In the genomic region with DNA sequence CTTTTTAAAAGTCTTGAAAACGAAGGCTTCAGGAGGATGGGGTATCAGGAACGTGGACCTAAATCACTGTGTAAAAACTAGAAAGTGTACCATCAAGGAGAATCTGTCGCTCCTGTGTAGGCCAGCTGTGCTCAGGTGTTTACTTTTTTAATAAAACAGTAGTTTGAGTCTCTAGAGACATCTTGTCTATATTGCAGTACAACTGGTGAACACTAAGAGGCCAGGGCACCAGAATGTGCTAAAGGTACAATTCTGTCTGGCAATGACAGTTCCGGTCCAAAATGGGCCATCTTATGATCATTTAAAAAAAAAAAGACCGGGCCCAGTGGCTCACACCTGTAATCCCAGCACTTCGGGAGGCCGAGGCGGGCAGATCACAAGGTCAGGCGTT, we compare ENCODE assay signal across 15 cellular contexts.
DNase-seq lines count a peak whose midpoint lies in the region; ATAC-seq and TF ChIP-seq lines count a peak whose summit lies in the region.
"Had no signal": no experiment of that assay in that cellular context is flagged by ENCODE, and none has a peak within 500 bp of the region (broad histone marks: within the 10 kb centered on the region; RNA-seq: fewer than 3 reads in every experiment).

No MANE protein-coding gene starts in this region.

- no peaks in the 10 kb centered on the region for H3K79me1 ChIP-seq in mesenchymal stem cell (replicated peaks; ENCODE audit: low read length, poor library complexity, severe bottlenecking)

- DNase-seq in NCI-H1436 (lab: John Stamatoyannopoulos, UW) (peak; percentile 34), NCI-H1436 treated with DMSO at 0.1 percent for 48 hours (lab: John Stamatoyannopoulos, UW) (no peak), NCI-H69 (lab: John Stamatoyannopoulos, UW) (peak; percentile 70), epithelial cell of proximal tubule (ENCODE audit: low read depth) (no peak), psoas muscle (no peak), putamen (ENCODE audit: low spot score) (no peak), GM19240 (ENCODE audit: insufficient read length, low spot score) (no peak), mesenchymal stem cell (no peak)
- DNase-seq: activated CD4-positive, alpha-beta T cell treated with anti-CD3 and anti-CD28 coated beads for 48 hours; erythroblast; heart left ventricle; kidney; posterior cingulate gyrus; T-helper 9 cell had no signal

- no peaks in the 10 kb centered on the region for H3K27me3 ChIP-seq in psoas muscle (ENCODE audit: insufficient read depth in 3 of 3, low read length in 2 of 3)
- H3K27me3 ChIP-seq in mesenchymal stem cell (ENCODE audit: control insufficient read depth in 1 of 2, insufficient read depth in 1 of 2, low read length in 2 of 2): peaks cover 4 to 7% of the 10 kb centered on the region in 2 experiments
- H3K27me3 ChIP-seq: heart left ventricle had no signal

- H3K23ac ChIP-seq in mesenchymal stem cell (ENCODE audit: low read length in 2 of 2): no peak overlapping the region

- 58 to 71% (median 64%) methylated on average over 9 of the region's 9 CpGs for WGBS in psoas muscle, 3 donors
- 91% methylated on average over 9 of the region's 9 CpGs for WGBS in mesenchymal stem cell

- H2BK5ac ChIP-seq in mesenchymal stem cell (ENCODE audit: low read depth, low read length, poor library complexity, severe bottlenecking): no peak overlapping the region

- H4K8ac ChIP-seq in mesenchymal stem cell (ENCODE audit: low read length): no peak overlapping the region

- H3K4ac ChIP-seq in mesenchymal stem cell (ENCODE audit: low read depth in 1 of 2, low read length in 2 of 2): no peak overlapping the region

- no peak overlapping the region for H2BK15ac ChIP-seq in mesenchymal stem cell (ENCODE audit: low read depth, poor library complexity, severe bottlenecking)

- H3K4me1 ChIP-seq in psoas muscle (peaks cover 27% of the 10 kb centered on the region), mesenchymal stem cell (ENCODE audit: control insufficient read depth, insufficient read depth, low read depth, low read length) (peaks cover 2% of the 10 kb centered on the region)

- H2AFZ ChIP-seq in mesenchymal stem cell (ENCODE audit: low read depth, low read length): no peak overlapping the region

- ATAC-seq in psoas muscle: peak in 3 of 4 donors; percentile 10 to 18 (median 13)

- H4K91ac ChIP-seq in mesenchymal stem cell (ENCODE audit: low read length): no peak overlapping the region

- H3K4me2 ChIP-seq in mesenchymal stem cell (ENCODE audit: low read length, poor library complexity, severe bottlenecking): no peak overlapping the region

- H2BK120ac ChIP-seq in mesenchymal stem cell (ENCODE audit: low read depth, low read length): no peak overlapping the region

- H2BK12ac ChIP-seq in mesenchymal stem cell (ENCODE audit: low read length in 2 of 2): no peak overlapping the region

- H3K4me3 ChIP-seq in epithelial cell of proximal tubule (ENCODE audit: low read depth, low read length): no peak overlapping the region
- H3K4me3 ChIP-seq in psoas muscle: peak overlapping the region; percentile 37
- no peak overlapping the region for H3K4me3 ChIP-seq in mesenchymal stem cell (ENCODE audit: insufficient read depth in 1 of 2, low read depth in 1 of 2, low read length in 2 of 2)
- H3K4me3 ChIP-seq: A549, heart left ventricle had no signal

- no peak overlapping the region for H3K18ac ChIP-seq in mesenchymal stem cell (ENCODE audit: low read depth in 1 of 2, low read length in 2 of 2)

- no peak overlapping the region for H2AK5ac ChIP-seq in mesenchymal stem cell (ENCODE audit: low read length, severe bottlenecking)

- no peak overlapping the region for H3K9ac ChIP-seq in mesenchymal stem cell (ENCODE audit: low read length)

- intact Hi-C loops in psoas muscle (cut with DNase I): no loop called here

- H3K9me3 ChIP-seq in psoas muscle: no peaks in the 10 kb centered on the region
- H3K9me3 ChIP-seq in mesenchymal stem cell (ENCODE audit: control insufficient read depth, low read length): no peaks in the 10 kb centered on the region
- H3K9me3 ChIP-seq: A549, heart left ventricle had no signal

- H3K27ac ChIP-seq in psoas muscle (peak overlapping the region; percentile 87), mesenchymal stem cell (ENCODE audit: low read length, poor library complexity, severe bottlenecking) (no peak overlapping the region)
- H3K27ac ChIP-seq: A549 had no signal

- H3K36me3 ChIP-seq in psoas muscle (ENCODE audit: insufficient read depth in 1 of 2, low read depth in 1 of 2): no peaks in the 10 kb centered on the region
- no peaks in the 10 kb centered on the region for H3K36me3 ChIP-seq in mesenchymal stem cell (ENCODE audit: control insufficient read depth in 1 of 2, insufficient read depth in 2 of 2, low read depth in 1 of 2, low read length in 2 of 2)

- peak; percentile 2 for TF ChIP-seq CTCF in epithelial cell of proximal tubule (conservative IDR thresholded peaks at IDR 0.05; ENCODE audit: low read depth, low read length)
- TF ChIP-seq CTCF in psoas muscle (IDR thresholded peaks at IDR 0.05): no peak

- H3K14ac ChIP-seq in mesenchymal stem cell (ENCODE audit: low read length in 2 of 2): no peak overlapping the region

Comparison
In these comparisons a context has a peak if more than half of its experiments do, and no peak if none do; other contexts are left out.
1. DNase-seq: peak in NCI-H1436 (single experiment) and NCI-H69 (single experiment); none in NCI-H1436 treated with DMSO at 0.1 percent for 48 hours (single experiment), epithelial cell of proximal tubule (single experiment), psoas muscle (0 of 2), putamen (single experiment), GM19240 (single experiment) and mesenchymal stem cell (single experiment).